8 cellular contexts compared by ENCODE assay signal in genomic region chr2:44016282-44016681, GRCh38. TPM values are rescaled to one million over a fixed set of nuclear protein-coding genes. Genes with fewer than 3 reads are reported as not detected.
A peak's percentile ranks its signal among the peaks of the same experiment; 100 is the strongest.
DNase-seq lines count a peak whose midpoint lies in the region; ATAC-seq and TF ChIP-seq lines count a peak whose summit lies in the region.

No MANE protein-coding gene starts in this region.

- no peaks in the 10 kb centered on the region for H3K36me3 ChIP-seq in H7 (replicated peaks; ENCODE audit: control insufficient read depth, insufficient read depth, low read length)

- DNase-seq in H7 (peak; percentile 51), epithelial cell of esophagus (ENCODE audit: low read depth) (peak; percentile 65), retinal pigment epithelial cell (ENCODE audit: low read depth) (peak; percentile 27), globus pallidus (ENCODE audit: low spot score) (no peak), NCI-H526 (lab: John Stamatoyannopoulos, UW) (no peak), SKM-1 (lab: John Stamatoyannopoulos, UW; ENCODE audit: unreplicated experiment) (no peak), NCI-H69 (lab: John Stamatoyannopoulos, UW) (no peak)

- ATAC-seq in SK-N-SH treated with all-trans-retinoic acid at 6 μM for 48 hours, result peak; percentile 64; the same call in 2 of the 3 replicates

- TF ChIP-seq CTCF in epithelial cell of esophagus (IDR thresholded peaks at IDR 0.05; ENCODE audit: insufficient read depth, low read depth, low read length, missing control alignments) (no peak), retinal pigment epithelial cell (conservative IDR thresholded peaks at IDR 0.05; ENCODE audit: low read depth, low read length) (no peak)

- H3K4me3 ChIP-seq in H7 (ENCODE audit: insufficient read depth, low read depth, low read length), result no peak overlapping the region
- H3K4me3 ChIP-seq in epithelial cell of esophagus (ENCODE audit: low read length), result no peak overlapping the region
- no peak overlapping the region for H3K4me3 ChIP-seq in retinal pigment epithelial cell (ENCODE audit: low read length)

- no peaks in the 10 kb centered on the region for H3K27me3 ChIP-seq in H7 (ENCODE audit: control insufficient read depth, insufficient read depth, low read length)

TF ChIP-seq in SK-N-SH treated with all-trans-retinoic acid at 6 μM for 48 hours, 23 proteins besides CTCF, POLR2A, EP300 and RAD21:
- TF ChIP-seq SNAI2 (CRISPR knock-in tag; IDR thresholded peaks at IDR 0.05) (0 out of 2 replicates have a peak, but pooled peaks have one; percentile 53), RARB (CRISPR knock-in tag; IDR thresholded peaks at IDR 0.05) (no peak), ZFP3 (CRISPR knock-in tag; IDR thresholded peaks at IDR 0.05) (peak; percentile 34; the same call in 1 of the 2 replicates)
- TF ChIP-seq, protein P1, sequence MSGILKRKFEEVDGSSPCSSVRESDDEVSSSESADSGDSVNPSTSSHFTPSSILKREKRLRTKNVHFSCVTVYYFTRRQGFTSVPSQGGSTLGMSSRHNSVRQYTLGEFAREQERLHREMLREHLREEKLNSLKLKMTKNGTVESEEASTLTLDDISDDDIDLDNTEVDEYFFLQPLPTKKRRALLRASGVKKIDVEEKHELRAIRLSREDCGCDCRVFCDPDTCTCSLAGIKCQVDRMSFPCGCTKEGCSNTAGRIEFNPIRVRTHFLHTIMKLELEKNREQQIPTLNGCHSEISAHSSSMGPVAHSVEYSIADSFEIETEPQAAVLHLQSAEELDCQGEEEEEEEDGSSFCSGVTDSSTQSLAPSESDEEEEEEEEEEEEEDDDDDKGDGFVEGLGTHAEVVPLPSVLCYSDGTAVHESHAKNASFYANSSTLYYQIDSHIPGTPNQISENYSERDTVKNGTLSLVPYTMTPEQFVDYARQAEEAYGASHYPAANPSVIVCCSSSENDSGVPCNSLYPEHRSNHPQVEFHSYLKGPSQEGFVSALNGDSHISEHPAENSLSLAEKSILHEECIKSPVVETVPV (CRISPR knock-in tag; IDR thresholded peaks at IDR 0.05), result no peak

RNA-seq across cellular contexts. Expression of gene LRPPRC, which starts 20.5 kb away (rescaled TPM):
- total RNA-seq in H7 (2014; rRNA removed; shearing (Covaris generic)), result 92.9 and 125 TPM in 2 replicates

Comparison
In these comparisons a context has a peak if more than half of its experiments do, and no peak if none do; other contexts are left out.
1. DNase-seq: peak in H7 (single experiment), epithelial cell of esophagus (single experiment) and retinal pigment epithelial cell (single experiment); none in globus pallidus (single experiment), NCI-H526 (0 of 2), SKM-1 (single experiment) and NCI-H69 (single experiment).